Comparison of ENCODE assay signal across 1 cellular context in genomic region chr6:99605911-99606669, GRCh38.
TF ChIP-seq lines count a peak whose summit lies in the region.

No MANE protein-coding gene starts in this region.

TF ChIP-seq in K562, 482 proteins besides CTCF, POLR2A, EP300 and RAD21 (continued from another document):
- TF ChIP-seq, protein P1, sequence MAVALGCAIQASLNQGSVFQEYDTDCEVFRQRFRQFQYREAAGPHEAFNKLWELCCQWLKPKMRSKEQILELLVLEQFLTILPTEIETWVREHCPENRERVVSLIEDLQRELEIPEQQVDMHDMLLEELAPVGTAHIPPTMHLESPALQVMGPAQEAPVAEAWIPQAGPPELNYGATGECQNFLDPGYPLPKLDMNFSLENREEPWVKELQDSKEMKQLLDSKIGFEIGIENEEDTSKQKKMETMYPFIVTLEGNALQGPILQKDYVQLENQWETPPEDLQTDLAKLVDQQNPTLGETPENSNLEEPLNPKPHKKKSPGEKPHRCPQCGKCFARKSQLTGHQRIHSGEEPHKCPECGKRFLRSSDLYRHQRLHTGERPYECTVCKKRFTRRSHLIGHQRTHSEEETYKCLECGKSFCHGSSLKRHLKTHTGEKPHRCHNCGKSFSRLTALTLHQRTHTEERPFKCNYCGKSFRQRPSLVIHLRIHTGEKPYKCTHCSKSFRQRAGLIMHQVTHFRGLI (CRISPR knock-in tag; IDR thresholded peaks at IDR 0.05), result no peak
- no peak for TF ChIP-seq TCF7L2 (IDR thresholded peaks at IDR 0.05; ENCODE audit: low read depth, low read length)
- no peak for TF ChIP-seq HNRNPH1 (optimal IDR thresholded peaks at IDR 0.05; ENCODE audit: low read depth, low read length)
